Comparison of ENCODE assay signal across 9 cellular contexts in genomic region chr3:119302697-119303630, GRCh38. TPM values are rescaled to one million over a fixed set of nuclear protein-coding genes. Genes with fewer than 3 reads are reported as not detected.
DNase-seq lines count a peak whose midpoint lies in the region; ATAC-seq and FAIRE-seq lines count a peak whose summit lies in the region.
"Had no signal": no experiment of that assay in that cellular context is flagged by ENCODE, and none has a peak within 500 bp of the region (broad histone marks: within the 10 kb centered on the region; RNA-seq: fewer than 3 reads in every experiment).

No MANE protein-coding gene starts in this region.

- no peaks in the 10 kb centered on the region for H3K9me3 ChIP-seq in adipocyte (ENCODE audit: control insufficient read depth, low read length)
- H3K9me3 ChIP-seq in naive thymus-derived CD4-positive, alpha-beta T cell (ENCODE audit: control insufficient read depth in 2 of 3, low read length in 3 of 3) = no peaks in the 10 kb centered on the region
- H3K9me3 ChIP-seq: ascending aorta had no signal

- peaks cover 41% of the 10 kb centered on the region for H3K4me1 ChIP-seq in ACC112 (ENCODE audit: control insufficient read depth, insufficient read depth, low read length, unreplicated experiment)
- H3K4me1 ChIP-seq in adipocyte (ENCODE audit: control insufficient read depth, insufficient read depth, low read length) = peaks cover 29% of the 10 kb centered on the region
- H3K4me1 ChIP-seq in naive thymus-derived CD4-positive, alpha-beta T cell (ENCODE audit: control insufficient read depth in 2 of 2, insufficient read depth in 2 of 2, low read length in 2 of 2) = no peaks in the 10 kb centered on the region
- H3K4me1 ChIP-seq: ascending aorta had no signal

- H3K27me3 ChIP-seq in ACC112 (ENCODE audit: insufficient read depth, low read length) (no peaks in the 10 kb centered on the region), adipocyte (replicated peaks; ENCODE audit: control insufficient read depth, insufficient read depth, low read length) (no peaks in the 10 kb centered on the region)
- H3K27me3 ChIP-seq in naive thymus-derived CD4-positive, alpha-beta T cell (ENCODE audit: control insufficient read depth in 2 of 2, insufficient read depth in 2 of 2, low read length in 2 of 2) = no peaks in the 10 kb centered on the region
- H3K27me3 ChIP-seq: ascending aorta had no signal

- no peak overlapping the region for H2AFZ ChIP-seq in ACC112 (ENCODE audit: low read length, unreplicated experiment)

- peak overlapping the region in 1 of 9 donors; percentile 41 for H3K27ac Mint-ChIP-seq in naive thymus-derived CD4-positive, alpha-beta T cell

- H3K27me3 Mint-ChIP-seq in naive thymus-derived CD4-positive, alpha-beta T cell = peaks cover 0 to 2% (median 0%) of the 10 kb centered on the region in 5 donors

- FAIRE-seq in GM19239 (lab: Jason Lieb, UNC) = peak; percentile 84

- H3K36me3 ChIP-seq in ACC112 (ENCODE audit: insufficient read depth, low read length) (no peaks in the 10 kb centered on the region), adipocyte (ENCODE audit: control insufficient read depth, insufficient read depth, low read length, severe bottlenecking) (no peaks in the 10 kb centered on the region)
- no peaks in the 10 kb centered on the region for H3K36me3 ChIP-seq in naive thymus-derived CD4-positive, alpha-beta T cell (ENCODE audit: control insufficient read depth in 2 of 3, insufficient read depth in 3 of 3, low read length in 3 of 3)
- H3K36me3 ChIP-seq: ascending aorta had no signal

- H3K27ac ChIP-seq in ACC112 (ENCODE audit: low read depth, low read length) = peak overlapping the region; percentile 62; the same call in 1 of the 2 replicates
- no peak overlapping the region for H3K27ac ChIP-seq in naive thymus-derived CD4-positive, alpha-beta T cell (ENCODE audit: low read depth, low read length)
- H3K27ac ChIP-seq: ascending aorta had no signal

- ATAC-seq in HG02938 (IDR thresholded peaks at IDR 0.05; ENCODE audit: unreplicated experiment) = peak; percentile 66
- ATAC-seq in naive thymus-derived CD4-positive, alpha-beta T cell = no peak

- no peak for DNase-seq in GM19239 (ENCODE audit: insufficient read length, low spot score)
- DNase-seq in adipocyte (ENCODE audit: low read depth) = peak; percentile 30
- DNase-seq in posterior cingulate gyrus = no peak
- no peak for DNase-seq in NCI-H82 (lab: John Stamatoyannopoulos, UW)
- no peak for DNase-seq in naive thymus-derived CD4-positive, alpha-beta T cell
- no peak for DNase-seq in activated T-cell treated with anti-CD3 and anti-CD28 coated beads, Interleukin-2, amount 50 U/mL, for 1 hour

- no peaks in the 10 kb centered on the region for H3K9me3 Mint-ChIP-seq in naive thymus-derived CD4-positive, alpha-beta T cell

- intact Hi-C loops in posterior cingulate gyrus (cut with DNase I) = no loop called here
- intact Hi-C loops in naive thymus-derived CD4-positive, alpha-beta T cell (cut with micrococcal nuclease) = no loop called here

- no peak overlapping the region for H3K9ac ChIP-seq in adipocyte (ENCODE audit: low read length)

- H3K79me2 ChIP-seq in ACC112 (ENCODE audit: control insufficient read depth, insufficient read depth, low read length, unreplicated experiment) = peaks cover 52% of the 10 kb centered on the region

- CTCF ChIA-PET in naive thymus-derived CD4-positive, alpha-beta T cell (lab: Charles Lee) = interaction anchor here (0.6 kb wide), 1 partner anchor 29 kb away, joined by 3 read pairs; no protein-coding TSS in a partner anchor

- H3K4me3 ChIP-seq in ACC112 (ENCODE audit: low read depth, low read length) = no peak overlapping the region
- no peak overlapping the region for H3K4me3 ChIP-seq in adipocyte (ENCODE audit: low read length)
- H3K4me3 ChIP-seq in naive thymus-derived CD4-positive, alpha-beta T cell (ENCODE audit: low read length) = no peak overlapping the region
- H3K4me3 ChIP-seq: ascending aorta had no signal

- H3K4me1 Mint-ChIP-seq in naive thymus-derived CD4-positive, alpha-beta T cell = peaks cover 5 to 23% (median 15%) of the 10 kb centered on the region in 7 donors

- H3K36me3 Mint-ChIP-seq in naive thymus-derived CD4-positive, alpha-beta T cell = peaks cover 0 to 26% (median 3%) of the 10 kb centered on the region in 5 donors

- H3K4me3 Mint-ChIP-seq in naive thymus-derived CD4-positive, alpha-beta T cell = no peak overlapping the region

- POLR2A ChIA-PET in naive thymus-derived CD4-positive, alpha-beta T cell (lab: Charles Lee) = no interaction called here

RNA-seq across cellular contexts. Expression of gene ARHGAP31, which starts 8.8 kb away (rescaled TPM):
- total RNA-seq in naive thymus-derived CD4-positive, alpha-beta T cell = 10 to 100 TPM in 1 of 5 experiments, 1 to 10 TPM in 4; 3.0 to 11.9 (median 3.1) TPM
- 1 to 10 TPM; 1.2 to 3.0 TPM for polyA plus RNA-seq in naive thymus-derived CD4-positive, alpha-beta T cell
